In genomic region chr2:223459328-223459939, GRCh38 we compare ENCODE assay signal across 9 cellular contexts.
DNase-seq lines count a peak whose midpoint lies in the region; ATAC-seq, FAIRE-seq and TF ChIP-seq lines count a peak whose summit lies in the region.
"Had no signal": no experiment of that assay in that cellular context is flagged by ENCODE, and none has a peak within 500 bp of the region (broad histone marks: within the 10 kb centered on the region; RNA-seq: fewer than 3 reads in every experiment).

No MANE protein-coding gene starts in this region.

- H3K4me2 ChIP-seq in DND-41 (ENCODE audit: insufficient read depth, low read length) (no peak overlapping the region), astrocyte (ENCODE audit: low read length) (no peak overlapping the region)

- H3K9me3 Mint-ChIP-seq in astrocyte (ENCODE audit: unreplicated experiment) = peaks cover 12% of the 10 kb centered on the region

- H3K9me3 ChIP-seq in DND-41 (ENCODE audit: insufficient read depth, low read length, severe bottlenecking) (no peaks in the 10 kb centered on the region), astrocyte (ENCODE audit: insufficient read depth, low read depth, low read length) (no peaks in the 10 kb centered on the region)

- H3K36me3 Mint-ChIP-seq in astrocyte (ENCODE audit: low read depth, unreplicated experiment) = no peaks in the 10 kb centered on the region

- no peaks in the 10 kb centered on the region for H3K27me3 Mint-ChIP-seq in astrocyte (ENCODE audit: low read depth, unreplicated experiment)

- peaks cover 19% of the 10 kb centered on the region for H3K4me1 Mint-ChIP-seq in astrocyte (ENCODE audit: low read depth, unreplicated experiment)

- no peak for FAIRE-seq in astrocyte (lab: Jason Lieb, UNC)
- FAIRE-seq: H1 had no signal

- H3K27ac ChIP-seq in DND-41 (ENCODE audit: low read length) (no peak overlapping the region), astrocyte (ENCODE audit: low read depth, low read length) (no peak overlapping the region)

- H3K4me3 Mint-ChIP-seq in astrocyte (ENCODE audit: unreplicated experiment) = no peak overlapping the region

- peak; percentile 8 for TF ChIP-seq CTCF in DND-41 (IDR thresholded peaks at IDR 0.05; ENCODE audit: borderline replicate concordance, extremely low read depth, low read length, poor library complexity, severe bottlenecking)
- TF ChIP-seq CTCF in astrocyte (IDR thresholded peaks at IDR 0.05; ENCODE audit: insufficient read depth, low read depth, low read length) = peak; percentile 29

- H3K27me3 ChIP-seq in DND-41 (ENCODE audit: insufficient read depth, low read length, poor library complexity) (no peaks in the 10 kb centered on the region), astrocyte (ENCODE audit: insufficient read depth, low read length) (no peaks in the 10 kb centered on the region)

- H3K9ac ChIP-seq in DND-41 (ENCODE audit: low read depth, low read length) = no peak overlapping the region
- no peak overlapping the region for H3K9ac ChIP-seq in astrocyte (ENCODE audit: low read length)

- H3K36me3 ChIP-seq in DND-41 (ENCODE audit: insufficient read depth, low read length) = no peaks in the 10 kb centered on the region
- H3K36me3 ChIP-seq in astrocyte (ENCODE audit: insufficient read depth, low read length) = no peaks in the 10 kb centered on the region

- ATAC-seq in DND-41 (ENCODE audit: insufficient read depth, low read depth) (no peak), GM21515 (IDR thresholded peaks at IDR 0.05; ENCODE audit: unreplicated experiment) (no peak)

- 0 out of 2 replicates have a peak, but pooled peaks cover 3% of the 10 kb centered on the region for H3K4me1 ChIP-seq in DND-41 (ENCODE audit: insufficient read depth, low read length)
- H3K4me1 ChIP-seq in astrocyte (ENCODE audit: insufficient read depth, low read length) = peaks cover 14% of the 10 kb centered on the region

- H3K79me2 ChIP-seq in DND-41 (ENCODE audit: insufficient read depth, low read length) (no peaks in the 10 kb centered on the region), astrocyte (ENCODE audit: insufficient read depth, low read length) (no peaks in the 10 kb centered on the region)

- H2AFZ ChIP-seq in DND-41 (ENCODE audit: low read depth, low read length) (no peak overlapping the region), astrocyte (ENCODE audit: low read depth, low read length) (no peak overlapping the region)

- peak overlapping the region; percentile 47 for H3K27ac Mint-ChIP-seq in astrocyte (ENCODE audit: unreplicated experiment)

- H4K20me1 ChIP-seq in DND-41 (ENCODE audit: insufficient read depth, low read length) = no peaks in the 10 kb centered on the region
- H4K20me1 ChIP-seq in astrocyte (ENCODE audit: insufficient read depth, low read length) = no peaks in the 10 kb centered on the region

- H3K4me3 ChIP-seq in DND-41 (ENCODE audit: low read depth in 1 of 2, low read length in 2 of 2) (no peak overlapping the region), astrocyte (ENCODE audit: insufficient read depth, low read depth, low read length) (no peak overlapping the region)

- DNase-seq in DND-41 = no peak
- DNase-seq in NAMALWA (ENCODE audit: low spot score) = peak; percentile 36
- peak; percentile 14 for DNase-seq in astrocyte (ENCODE audit: low read depth)
- peak; percentile 37 for DNase-seq in myocyte (ENCODE audit: low read depth)
- no peak for DNase-seq in kidney tubule cell (ENCODE audit: low spot score)
- DNase-seq in effector CD8-positive, alpha-beta T cell (lab: John Stamatoyannopoulos, UW) = no peak
- no peak for DNase-seq in NCI-H1930 (lab: John Stamatoyannopoulos, UW)

Comparison
In these comparisons a context has a peak if more than half of its experiments do, and no peak if none do; other contexts are left out.
1. DNase-seq: peak in NAMALWA (single experiment), astrocyte (single experiment) and myocyte (single experiment); none in DND-41 (single experiment), kidney tubule cell (single experiment), effector CD8-positive, alpha-beta T cell (single experiment) and NCI-H1930 (0 of 2).